ENCODE assay signal across 10 cellular contexts in genomic region chr3:133441867-133442270, GRCh38. TPM values are rescaled to one million over a fixed set of nuclear protein-coding genes. Genes with fewer than 3 reads are reported as not detected.
DNase-seq lines count a peak whose midpoint lies in the region; ATAC-seq and TF ChIP-seq lines count a peak whose summit lies in the region.
"Had no signal": no experiment of that assay in that cellular context is flagged by ENCODE, and none has a peak within 500 bp of the region (broad histone marks: within the 10 kb centered on the region; RNA-seq: fewer than 3 reads in every experiment).

No MANE protein-coding gene starts in this region.

- TF ChIP-seq POLR2A in vagina (IDR thresholded peaks at IDR 0.05) = no peak

- H3K4me3 ChIP-seq in GM12864 (ENCODE audit: low read depth, low read length) (peak overlapping the region; percentile 43), vagina (no peak overlapping the region), aorta (ENCODE audit: low read length in 2 of 2) (no peak overlapping the region)
- H3K4me3 ChIP-seq: SK-N-MC had no signal

- ATAC-seq in GM19468 (IDR thresholded peaks at IDR 0.05; ENCODE audit: extremely low read depth, unreplicated experiment) = peak; percentile 48
- peak; percentile 80 for ATAC-seq in HG03442 (IDR thresholded peaks at IDR 0.05; ENCODE audit: unreplicated experiment)
- no peak for ATAC-seq in aorta (ENCODE audit: low FRiP score)

- H3K27ac ChIP-seq in vagina (no peak overlapping the region), aorta (ENCODE audit: low read depth in 1 of 2, low read length in 2 of 2) (no peak overlapping the region)
- H3K27ac ChIP-seq: epithelial cell of prostate, SK-N-MC had no signal

- H3K4me1 ChIP-seq in vagina = no peaks in the 10 kb centered on the region
- H3K4me1 ChIP-seq in aorta (ENCODE audit: control insufficient read depth in 1 of 2, insufficient read depth in 2 of 2, low read length in 2 of 2) = no peaks in the 10 kb centered on the region

- H3K9me3 Mint-ChIP-seq in dendritic cell treated with granulocyte-macrophage colony-stimulating factor and Interleukin-4, amounts not matched to agents 40 ng/mL and 50 ng/mL, for 4 days = peaks cover 9% of the 10 kb centered on the region

- peaks cover 3% of the 10 kb centered on the region for H3K27me3 Mint-ChIP-seq in dendritic cell treated with granulocyte-macrophage colony-stimulating factor and Interleukin-4, amounts not matched to agents 40 ng/mL and 50 ng/mL, for 4 days

- H3K9me3 ChIP-seq in vagina (no peaks in the 10 kb centered on the region), aorta (ENCODE audit: control insufficient read depth, low read length) (no peaks in the 10 kb centered on the region)

- intact Hi-C loops in dendritic cell treated with granulocyte-macrophage colony-stimulating factor and Interleukin-4, amounts not matched to agents 40 ng/mL and 50 ng/mL, for 4 days (cut with micrococcal nuclease) = no loop called here
- intact Hi-C loops in vagina (cut with DNase I) (no loop called here), aorta (cut with DNase I) (no loop called here)

- H3K27ac Mint-ChIP-seq in dendritic cell treated with granulocyte-macrophage colony-stimulating factor and Interleukin-4, amounts not matched to agents 40 ng/mL and 50 ng/mL, for 4 days = peak overlapping the region; percentile 35

- H3K27me3 ChIP-seq in vagina (no peaks in the 10 kb centered on the region), aorta (ENCODE audit: control insufficient read depth in 1 of 2, insufficient read depth in 2 of 2, low read length in 1 of 2) (no peaks in the 10 kb centered on the region)

- DNase-seq in GM12864 (ENCODE audit: low read depth) = no peak
- no peak for DNase-seq in HUDEP-2 (lab: John Stamatoyannopoulos, UW; ENCODE audit: unreplicated experiment in 76 of 76)
- DNase-seq in vagina (ENCODE audit: extremely low spot score in 2 of 2) = no peak
- DNase-seq in aorta = no peak
- no peak for DNase-seq in SHP77 (lab: John Stamatoyannopoulos, UW)

- H3K4me3 Mint-ChIP-seq in dendritic cell treated with granulocyte-macrophage colony-stimulating factor and Interleukin-4, amounts not matched to agents 40 ng/mL and 50 ng/mL, for 4 days = peak overlapping the region; percentile 55

- no peaks in the 10 kb centered on the region for H3K36me3 ChIP-seq in vagina
- no peaks in the 10 kb centered on the region for H3K36me3 ChIP-seq in aorta (ENCODE audit: control insufficient read depth in 1 of 2, insufficient read depth in 2 of 2, low read length in 1 of 2)

- TF ChIP-seq CTCF in GM12864 (IDR thresholded peaks at IDR 0.05; ENCODE audit: low read depth, low read length, missing control alignments) = no peak
- no peak for TF ChIP-seq CTCF in vagina (IDR thresholded peaks at IDR 0.05)

- 88 to 90% methylated on average over 3 of the region's 3 CpGs for WGBS in aorta, 2 donors

- H3K4me1 Mint-ChIP-seq in dendritic cell treated with granulocyte-macrophage colony-stimulating factor and Interleukin-4, amounts not matched to agents 40 ng/mL and 50 ng/mL, for 4 days (ENCODE audit: low read depth) = peaks cover 11% of the 10 kb centered on the region

- no peaks in the 10 kb centered on the region for H3K36me3 Mint-ChIP-seq in dendritic cell treated with granulocyte-macrophage colony-stimulating factor and Interleukin-4, amounts not matched to agents 40 ng/mL and 50 ng/mL, for 4 days (ENCODE audit: low read depth)

RNA-seq across cellular contexts. Expression of gene BFSP2, which starts 42.0 kb away (rescaled TPM):
- total RNA-seq in vagina (not detected), aorta (not detected)
- polyA plus RNA-seq in aorta = not detected
